In genomic region chr14:104353221-104353920, GRCh38 we compare ENCODE assay signal across 27 cellular contexts.
DNase-seq lines count a peak whose midpoint lies in the region; ATAC-seq and TF ChIP-seq lines count a peak whose summit lies in the region.
"Had no signal": no experiment of that assay in that cellular context is flagged by ENCODE, and none has a peak within 500 bp of the region (broad histone marks: within the 10 kb centered on the region; RNA-seq: fewer than 3 reads in every experiment).

No MANE protein-coding gene starts in this region.

- H3K4me1 ChIP-seq in testis, result peaks cover 4% of the 10 kb centered on the region
- H3K4me1 ChIP-seq: tibial nerve had no signal

- no peak overlapping the region for H3K4me3 Mint-ChIP-seq in CD14-positive monocyte
- H3K4me3 Mint-ChIP-seq: activated CD4-positive, alpha-beta memory T cell treated with anti-CD3 and anti-CD28 coated beads for 36 hours; activated naive CD8-positive, alpha-beta T cell; activated T-helper 1 cell treated with anti-CD3 and anti-CD28 coated beads, Interleukin-12 subunit alpha, Interleukin-12 subunit beta, Interleukin-2, Interleukin-4 antibody, amounts not matched to agents 30 ng/mL and 10 ng/mL and 1 ng/mL, durations not matched to agents 14 hours and 24 hours and 36 hours; CD8-positive, alpha-beta T cell; WTC11 had no signal

- H3K36me3 Mint-ChIP-seq in CD14-positive monocyte, result no peaks in the 10 kb centered on the region
- H3K36me3 Mint-ChIP-seq: activated CD4-positive, alpha-beta memory T cell treated with anti-CD3 and anti-CD28 coated beads for 36 hours; activated naive CD8-positive, alpha-beta T cell; CD8-positive, alpha-beta T cell had no signal

- H3K27ac ChIP-seq in testis, result no peak overlapping the region
- H3K27ac ChIP-seq: epithelial cell of prostate, tibial nerve had no signal

- no peak for ATAC-seq in left ventricle myocardium superior
- no peak for ATAC-seq in HG02981 (IDR thresholded peaks at IDR 0.05; ENCODE audit: unreplicated experiment)
- ATAC-seq: CD8-positive, alpha-beta T cell; sciatic nerve; stimulated activated naive CD8-positive, alpha-beta T cell treated with anti-CD3 and anti-CD28 coated beads, Interleukin-15, Interleukin-2, amounts not matched to agents 100 U/mL and 50 U/mL, for 24 hours; WTC11 had no signal

- no peaks in the 10 kb centered on the region for H3K36me3 ChIP-seq in testis (ENCODE audit: low read depth, missing control alignments)
- H3K36me3 ChIP-seq: tibial nerve had no signal

- no peak for TF ChIP-seq POLR2A in testis (IDR thresholded peaks at IDR 0.05)

- H3K4me1 Mint-ChIP-seq in CD14-positive monocyte, result no peaks in the 10 kb centered on the region
- H3K4me1 Mint-ChIP-seq: WTC11 had no signal

- H3K27me3 Mint-ChIP-seq in CD14-positive monocyte (ENCODE audit: low read depth in 3 of 3), result peaks cover 2 to 4% (median 3%) of the 10 kb centered on the region in 3 donors
- H3K27me3 Mint-ChIP-seq: activated CD4-positive, alpha-beta memory T cell treated with anti-CD3 and anti-CD28 coated beads for 36 hours; activated naive CD8-positive, alpha-beta T cell had no signal

- intact Hi-C loops in CD14-positive monocyte (cut with micrococcal nuclease), result no loop called here
- intact Hi-C loops in left ventricle myocardium superior (cut with micrococcal nuclease), result no loop called here
- intact Hi-C loops in posterior vena cava (cut with DNase I), result no loop called here
- intact Hi-C loops in testis (cut with DNase I; ENCODE audit: low total_unique reads), result no loop called here

- 74 to 82% methylated on average over 12 to 14 of the region's 14 CpGs for WGBS in testis, 2 donors

- peak; percentile 9 for DNase-seq in activated CD4-positive, CD25-positive, alpha-beta regulatory T cell treated with anti-CD3 and anti-CD28 coated beads, Interleukin-2, amount 50 U/mL, for 72 hours
- no peak for DNase-seq in activated CD4-positive, CD25-positive, alpha-beta regulatory T cell (lab: John Stamatoyannopoulos, UW)
- peak; percentile 29 for DNase-seq in CD14-positive monocyte (ENCODE audit: low spot score)
- peak; percentile 13 for DNase-seq in left ventricle myocardium superior
- peak; percentile 70 for DNase-seq in posterior vena cava (ENCODE audit: low spot score)
- no peak for DNase-seq in testis
- DNase-seq in iPS-NIHi7 (ENCODE audit: extremely low spot score), result no peak
- DNase-seq: 8988T; activated CD4-positive, alpha-beta memory T cell treated with anti-CD3 and anti-CD28 coated beads for 36 hours; central memory CD4-positive, alpha-beta T cell; DMS 273 treated with DMSO at 0.1 percent for 48 hours; KG1; MM.1S; NCI-H1417 treated with DMSO at 0.1 percent for 48 hours; NCI-H2081 treated with DMSO at 0.1 percent for 48 hours; NCI-H446 treated with DMSO at 0.1 percent for 48 hours; OCI-M1; stimulated activated CD4-positive, alpha-beta T cell treated with anti-CD3 and anti-CD28 coated beads, Interleukin-15, amount 100 ng/mL, for 24 hours; stimulated activated naive CD8-positive, alpha-beta T cell treated with anti-CD3 and anti-CD28 coated beads, Interleukin-15, Interleukin-2, amounts not matched to agents 100 U/mL and 50 U/mL, for 24 hours had no signal

- H3K9me3 Mint-ChIP-seq in CD14-positive monocyte, result peaks cover 1 to 7% (median 4%) of the 10 kb centered on the region in 7 donors
- H3K9me3 Mint-ChIP-seq: activated T-helper 1 cell treated with anti-CD3 and anti-CD28 coated beads, Interleukin-12 subunit alpha, Interleukin-12 subunit beta, Interleukin-2, Interleukin-4 antibody, amounts not matched to agents 30 ng/mL and 10 ng/mL and 1 ng/mL, durations not matched to agents 14 hours and 24 hours and 36 hours had no signal

- no peak overlapping the region for H3K27ac Mint-ChIP-seq in CD14-positive monocyte
- H3K27ac Mint-ChIP-seq: activated CD4-positive, alpha-beta memory T cell treated with anti-CD3 and anti-CD28 coated beads for 36 hours; activated naive CD8-positive, alpha-beta T cell; activated T-helper 1 cell treated with anti-CD3 and anti-CD28 coated beads, Interleukin-12 subunit alpha, Interleukin-12 subunit beta, Interleukin-2, Interleukin-4 antibody, amounts not matched to agents 30 ng/mL and 10 ng/mL and 1 ng/mL, durations not matched to agents 14 hours and 24 hours and 36 hours; CD8-positive, alpha-beta T cell; WTC11 had no signal

- no peaks in the 10 kb centered on the region for H3K9me3 ChIP-seq in testis

- no peak overlapping the region for H3K4me3 ChIP-seq in testis
- H3K4me3 ChIP-seq: tibial nerve had no signal

- H3K27me3 ChIP-seq in testis, result no peaks in the 10 kb centered on the region
- H3K27me3 ChIP-seq: tibial nerve had no signal

- TF ChIP-seq CTCF in CD14-positive monocyte (IDR thresholded peaks at IDR 0.05) (no peak), testis (IDR thresholded peaks at IDR 0.05) (no peak)

Comparison
In these comparisons a context has a peak if more than half of its experiments do, and no peak if none do; other contexts are left out.
1. DNase-seq: peak in activated CD4-positive, CD25-positive, alpha-beta regulatory T cell treated with anti-CD3 and anti-CD28 coated beads, Interleukin-2, amount 50 U/mL, for 72 hours (single experiment), CD14-positive monocyte (single experiment), left ventricle myocardium superior (single experiment) and posterior vena cava (single experiment); none in activated CD4-positive, CD25-positive, alpha-beta regulatory T cell (0 of 4), testis (single experiment) and iPS-NIHi7 (single experiment).